In the genomic region with DNA sequence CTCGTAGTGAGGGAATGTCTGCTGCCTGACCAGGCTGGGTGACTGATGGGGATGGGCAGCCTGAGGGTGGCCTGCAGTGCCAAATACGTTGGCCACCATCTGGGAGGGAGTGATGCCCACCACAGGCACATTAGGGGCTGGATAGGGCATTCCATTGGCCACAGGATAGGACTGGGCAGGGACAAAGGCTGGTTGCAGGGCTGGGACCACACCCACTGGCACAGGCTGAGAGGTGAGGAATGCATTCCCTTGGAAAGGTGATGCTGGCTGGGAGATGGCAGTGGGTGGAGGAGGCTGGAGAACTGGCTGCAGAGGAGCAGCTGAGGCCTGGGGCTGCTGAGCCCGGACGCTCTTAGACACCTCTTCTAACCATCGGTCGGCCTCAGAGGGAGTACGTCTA, we compare ENCODE assay signal across 23 cellular contexts.
"Had no signal": no experiment of that assay in that cellular context is flagged by ENCODE, and none has a peak within 500 bp of the region (broad histone marks: within the 10 kb centered on the region; RNA-seq: fewer than 3 reads in every experiment).

No MANE protein-coding gene starts in this region.

- DNase-seq: activated CD4-positive, alpha-beta memory T cell treated with anti-CD3 and anti-CD28 coated beads, Interleukin-2, amount 10 ng/mL, durations not matched to agents 7 days and 5 days; activated CD4-positive, alpha-beta T cell treated with anti-CD3 and anti-CD28 coated beads, Interleukin-2, amount 10 ng/mL, durations not matched to agents 24 days and 14 days; activated effector memory CD4-positive, alpha-beta T cell treated with anti-CD3 and anti-CD28 coated beads, Interleukin-2, amount 50 U/mL, for 16 hours; activated T-cell treated with anti-CD3 and anti-CD28 coated beads for 4 hours; anterior cingulate cortex; body of pancreas; effector CD4-positive, alpha-beta T cell; erythroblast; foreskin keratinocyte; kidney; left ventricle myocardium inferior; naive B cell; ovary; stimulated activated CD4-positive, alpha-beta T cell treated with anti-CD3 and anti-CD28 coated beads, Interleukin-4, amount 100 ng/mL, for 24 hours; stimulated activated naive CD8-positive, alpha-beta T cell treated with anti-CD3 and anti-CD28 coated beads, Interleukin-15, Interleukin-2, amounts not matched to agents 100 U/mL and 50 U/mL, for 24 hours; substantia nigra; thyroid gland had no signal

- H3K4me3 Mint-ChIP-seq: activated CD4-positive, alpha-beta memory T cell treated with anti-CD3 and anti-CD28 coated beads, Interleukin-2, amount 10 ng/mL, durations not matched to agents 7 days and 5 days; activated CD4-positive, alpha-beta T cell treated with anti-CD3 and anti-CD28 coated beads, Interleukin-2, amount 10 ng/mL, durations not matched to agents 24 days and 14 days; activated naive CD4-positive, alpha-beta T cell treated with anti-CD3 and anti-CD28 coated beads, Interleukin-2, amount 50 U/mL, for 24 hours; dendritic cell treated with granulocyte-macrophage colony-stimulating factor and Interleukin-4, amounts not matched to agents 40 ng/mL and 50 ng/mL, for 4 days; neural progenitor cell had no signal

- ATAC-seq: activated CD4-positive, CD25-positive, alpha-beta regulatory T cell treated with anti-CD3 and anti-CD28 coated beads, Interleukin-2, amount 50 U/mL, for 24 hours; body of pancreas; foreskin keratinocyte; mucosa of descending colon; stimulated activated naive CD8-positive, alpha-beta T cell treated with anti-CD3 and anti-CD28 coated beads, Interleukin-15, Interleukin-2, amounts not matched to agents 100 U/mL and 50 U/mL, for 24 hours had no signal

- FAIRE-seq: endometrium, kidney had no signal

- H3K9me3 Mint-ChIP-seq: activated CD4-positive, alpha-beta memory T cell treated with anti-CD3 and anti-CD28 coated beads, Interleukin-2, amount 10 ng/mL, durations not matched to agents 7 days and 5 days; activated CD4-positive, alpha-beta T cell treated with anti-CD3 and anti-CD28 coated beads, Interleukin-2, amount 10 ng/mL, durations not matched to agents 24 days and 14 days; activated naive CD4-positive, alpha-beta T cell treated with anti-CD3 and anti-CD28 coated beads, Interleukin-2, amount 50 U/mL, for 24 hours; dendritic cell treated with granulocyte-macrophage colony-stimulating factor and Interleukin-4, amounts not matched to agents 40 ng/mL and 50 ng/mL, for 4 days; naive B cell; neural progenitor cell had no signal

- H3K4me1 Mint-ChIP-seq: neural progenitor cell had no signal

- H3K27ac Mint-ChIP-seq: activated CD4-positive, alpha-beta memory T cell treated with anti-CD3 and anti-CD28 coated beads, Interleukin-2, amount 10 ng/mL, durations not matched to agents 7 days and 5 days; activated CD4-positive, alpha-beta T cell treated with anti-CD3 and anti-CD28 coated beads, Interleukin-2, amount 10 ng/mL, durations not matched to agents 24 days and 14 days; activated naive CD4-positive, alpha-beta T cell treated with anti-CD3 and anti-CD28 coated beads, Interleukin-2, amount 50 U/mL, for 24 hours; dendritic cell treated with granulocyte-macrophage colony-stimulating factor and Interleukin-4, amounts not matched to agents 40 ng/mL and 50 ng/mL, for 4 days; neural progenitor cell had no signal

- H3K27me3 Mint-ChIP-seq: activated CD4-positive, alpha-beta memory T cell treated with anti-CD3 and anti-CD28 coated beads, Interleukin-2, amount 10 ng/mL, durations not matched to agents 7 days and 5 days; activated CD4-positive, alpha-beta T cell treated with anti-CD3 and anti-CD28 coated beads, Interleukin-2, amount 10 ng/mL, durations not matched to agents 24 days and 14 days; activated naive CD4-positive, alpha-beta T cell treated with anti-CD3 and anti-CD28 coated beads, Interleukin-2, amount 50 U/mL, for 24 hours; naive B cell had no signal
